7 cellular contexts compared by ENCODE assay signal in genomic region chr17:44124118-44124438, GRCh38. TPM values are rescaled to one million over a fixed set of nuclear protein-coding genes. Genes with fewer than 3 reads are reported as not detected.
A peak's percentile ranks its signal among the peaks of the same experiment; 100 is the strongest.
DNase-seq lines count a peak whose midpoint lies in the region; ATAC-seq and TF ChIP-seq lines count a peak whose summit lies in the region.

No MANE protein-coding gene starts in this region.

- H3K27me3 Mint-ChIP-seq in HFFc6 (ENCODE audit: insufficient read depth) = no peaks in the 10 kb centered on the region; the same call in 1 of the 2 replicates
- H3K27me3 Mint-ChIP-seq in activated T-helper 2 cell treated with anti-CD3 and anti-CD28 coated beads, Interferon-gamma antibody, Interleukin-2, Interleukin-4, amounts not matched to agents 10 μg/mL and 5 μg/mL and 100 μg/mL, durations not matched to agents 14 hours and 24 hours and 36 hours (ENCODE audit: low read depth) = peaks cover 9% of the 10 kb centered on the region
- no peaks in the 10 kb centered on the region for H3K27me3 Mint-ChIP-seq in stimulated activated naive CD8-positive, alpha-beta T cell treated with anti-CD3 and anti-CD28 coated beads, Interleukin-15, amount 100 ng/mL, for 72 hours

- TF ChIP-seq CTCF in HFFc6 (IDR thresholded peaks at IDR 0.05) = peak; percentile 17; the same call in 1 of the 2 replicates

- peak overlapping the region; percentile 94 for H3K4me3 Mint-ChIP-seq in HFFc6
- H3K4me3 Mint-ChIP-seq in activated T-helper 2 cell treated with anti-CD3 and anti-CD28 coated beads, Interferon-gamma antibody, Interleukin-2, Interleukin-4, amounts not matched to agents 10 μg/mL and 5 μg/mL and 100 μg/mL, durations not matched to agents 14 hours and 24 hours and 36 hours (ENCODE audit: low read depth) = peak overlapping the region; percentile 90
- H3K4me3 Mint-ChIP-seq in stimulated activated naive CD8-positive, alpha-beta T cell treated with anti-CD3 and anti-CD28 coated beads, Interleukin-15, amount 100 ng/mL, for 72 hours = peak overlapping the region; percentile 95 to 96

- no peak for ATAC-seq in stimulated activated naive CD8-positive, alpha-beta T cell treated with anti-CD3 and anti-CD28 coated beads, Interleukin-15, amount 100 ng/mL, for 72 hours

- intact Hi-C loops in activated T-helper 2 cell treated with anti-CD3 and anti-CD28 coated beads, Interferon-gamma antibody, Interleukin-2, Interleukin-4, amounts not matched to agents 10 μg/mL and 5 μg/mL and 100 μg/mL, durations not matched to agents 14 hours and 24 hours and 36 hours (cut with micrococcal nuclease) = loop anchor here (5.0 kb wide), 1 partner anchor 52 kb away; the partner anchor contains the start of gene G6PC3

- H3K36me3 Mint-ChIP-seq in HFFc6 (ENCODE audit: low read depth) = no peaks in the 10 kb centered on the region
- H3K36me3 Mint-ChIP-seq in activated T-helper 2 cell treated with anti-CD3 and anti-CD28 coated beads, Interferon-gamma antibody, Interleukin-2, Interleukin-4, amounts not matched to agents 10 μg/mL and 5 μg/mL and 100 μg/mL, durations not matched to agents 14 hours and 24 hours and 36 hours (ENCODE audit: low read depth) = no peaks in the 10 kb centered on the region

- DNase-seq in HFFc6 (no peak), NCI-H2227 (lab: John Stamatoyannopoulos, UW; ENCODE audit: unreplicated experiment) (no peak), inferior parietal cortex (ENCODE audit: extremely low spot score) (no peak), NCI-H1436 (lab: John Stamatoyannopoulos, UW) (no peak)
- no peak for DNase-seq in activated T-helper 2 cell treated with anti-CD3 and anti-CD28 coated beads, Interferon-gamma antibody, Interleukin-2, Interleukin-4, amounts not matched to agents 10 μg/mL and 5 μg/mL and 100 μg/mL, durations not matched to agents 14 hours and 24 hours and 36 hours (ENCODE audit: low spot score)
- DNase-seq in stimulated activated naive CD8-positive, alpha-beta T cell treated with anti-CD3 and anti-CD28 coated beads, Interleukin-15, amount 100 ng/mL, for 72 hours = no peak

- peak overlapping the region; percentile 94 for H3K4me3 ChIP-seq in iPS-18c (ENCODE audit: insufficient read depth, low read depth, low read length)

- no peaks in the 10 kb centered on the region for H3K9me3 ChIP-seq in iPS-18c (ENCODE audit: control insufficient read depth, insufficient read depth, low read length)

- peaks cover 24% of the 10 kb centered on the region for H3K4me1 Mint-ChIP-seq in HFFc6 (ENCODE audit: low read depth)
- H3K4me1 Mint-ChIP-seq in activated T-helper 2 cell treated with anti-CD3 and anti-CD28 coated beads, Interferon-gamma antibody, Interleukin-2, Interleukin-4, amounts not matched to agents 10 μg/mL and 5 μg/mL and 100 μg/mL, durations not matched to agents 14 hours and 24 hours and 36 hours (ENCODE audit: low read depth) = peaks cover 17% of the 10 kb centered on the region
- peaks cover 44% of the 10 kb centered on the region for H3K4me1 Mint-ChIP-seq in stimulated activated naive CD8-positive, alpha-beta T cell treated with anti-CD3 and anti-CD28 coated beads, Interleukin-15, amount 100 ng/mL, for 72 hours

- no peaks in the 10 kb centered on the region for H3K9me3 Mint-ChIP-seq in HFFc6
- no peaks in the 10 kb centered on the region for H3K9me3 Mint-ChIP-seq in activated T-helper 2 cell treated with anti-CD3 and anti-CD28 coated beads, Interferon-gamma antibody, Interleukin-2, Interleukin-4, amounts not matched to agents 10 μg/mL and 5 μg/mL and 100 μg/mL, durations not matched to agents 14 hours and 24 hours and 36 hours
- H3K9me3 Mint-ChIP-seq in stimulated activated naive CD8-positive, alpha-beta T cell treated with anti-CD3 and anti-CD28 coated beads, Interleukin-15, amount 100 ng/mL, for 72 hours = no peaks in the 10 kb centered on the region

- peak overlapping the region; percentile 99 for H3K27ac Mint-ChIP-seq in HFFc6
- peak overlapping the region; percentile 95 for H3K27ac Mint-ChIP-seq in activated T-helper 2 cell treated with anti-CD3 and anti-CD28 coated beads, Interferon-gamma antibody, Interleukin-2, Interleukin-4, amounts not matched to agents 10 μg/mL and 5 μg/mL and 100 μg/mL, durations not matched to agents 14 hours and 24 hours and 36 hours
- H3K27ac Mint-ChIP-seq in stimulated activated naive CD8-positive, alpha-beta T cell treated with anti-CD3 and anti-CD28 coated beads, Interleukin-15, amount 100 ng/mL, for 72 hours = peak overlapping the region; percentile 100

RNA-seq across cellular contexts. Expression of gene HDAC5, which starts 0.6 kb away (rescaled TPM):
- total RNA-seq in HFFc6 (2021; fragmentation: NEBNext Ultra II Directional; extraction: Animal tissue kit (Norgen Biotek cat#: 25700)) = 10 to 100 TPM; 63.4 to 87.4 (median 78.7) TPM
- 18.7 and 19.9 TPM in 2 replicates for total RNA-seq in activated T-helper 2 cell treated with anti-CD3 and anti-CD28 coated beads, Interferon-gamma antibody, Interleukin-2, Interleukin-4, amounts not matched to agents 10 μg/mL and 5 μg/mL and 100 μg/mL, durations not matched to agents 14 hours and 24 hours and 36 hours

RNA-seq across cellular contexts. Expression of gene HROB, which starts 17.7 kb away (rescaled TPM):
- total RNA-seq in HFFc6 (2021; fragmentation: NEBNext Ultra II Directional; extraction: Animal tissue kit (Norgen Biotek cat#: 25700)) = 1 to 10 TPM; 4.0 to 7.6 (median 6.7) TPM
- 20.7 and 24.1 TPM in 2 replicates for total RNA-seq in activated T-helper 2 cell treated with anti-CD3 and anti-CD28 coated beads, Interferon-gamma antibody, Interleukin-2, Interleukin-4, amounts not matched to agents 10 μg/mL and 5 μg/mL and 100 μg/mL, durations not matched to agents 14 hours and 24 hours and 36 hours

RNA-seq across cellular contexts. Expression of gene ASB16, which starts 46.4 kb away (rescaled TPM):
- total RNA-seq in HFFc6 (2021; fragmentation: NEBNext Ultra II Directional; extraction: Animal tissue kit (Norgen Biotek cat#: 25700)) = under 1 TPM in 3 of 6 experiments, not detected in 3; 0.18 to 0.48 (median 0.29) TPM
- total RNA-seq in activated T-helper 2 cell treated with anti-CD3 and anti-CD28 coated beads, Interferon-gamma antibody, Interleukin-2, Interleukin-4, amounts not matched to agents 10 μg/mL and 5 μg/mL and 100 μg/mL, durations not matched to agents 14 hours and 24 hours and 36 hours = 0.21 and 0.59 TPM in 2 replicates

RNA-seq across cellular contexts. Expression of gene G6PC3, which starts 53.5 kb away (rescaled TPM):
- 100 to 1,000 TPM in 5 of 6 experiments, 10 to 100 TPM in 1; 96.6 to 123 (median 113) TPM for total RNA-seq in HFFc6 (2021; fragmentation: NEBNext Ultra II Directional; extraction: Animal tissue kit (Norgen Biotek cat#: 25700))
- total RNA-seq in activated T-helper 2 cell treated with anti-CD3 and anti-CD28 coated beads, Interferon-gamma antibody, Interleukin-2, Interleukin-4, amounts not matched to agents 10 μg/mL and 5 μg/mL and 100 μg/mL, durations not matched to agents 14 hours and 24 hours and 36 hours = 36.3 and 39.2 TPM in 2 replicates

RNA-seq across cellular contexts. Expression of gene LSM12, which starts 57.6 kb away (rescaled TPM):
- 100 to 1,000 TPM in 1 of 6 experiments, 10 to 100 TPM in 5; 86.6 to 101 (median 94.5) TPM for total RNA-seq in HFFc6 (2021; fragmentation: NEBNext Ultra II Directional; extraction: Animal tissue kit (Norgen Biotek cat#: 25700))
- total RNA-seq in activated T-helper 2 cell treated with anti-CD3 and anti-CD28 coated beads, Interferon-gamma antibody, Interleukin-2, Interleukin-4, amounts not matched to agents 10 μg/mL and 5 μg/mL and 100 μg/mL, durations not matched to agents 14 hours and 24 hours and 36 hours = 81.4 and 88.4 TPM in 2 replicates
